16 cellular contexts compared by ENCODE assay signal in genomic region chr12:82695531-82695930, GRCh38. TPM values are rescaled to one million over a fixed set of nuclear protein-coding genes. Genes with fewer than 3 reads are reported as not detected.
DNase-seq lines count a peak whose midpoint lies in the region; ATAC-seq, FAIRE-seq and TF ChIP-seq lines count a peak whose summit lies in the region.
"Had no signal": no experiment of that assay in that cellular context is flagged by ENCODE, and none has a peak within 500 bp of the region (broad histone marks: within the 10 kb centered on the region; RNA-seq: fewer than 3 reads in every experiment).

No MANE protein-coding gene starts in this region.

- H3K9me2 ChIP-seq in GM23248 (ENCODE audit: insufficient read depth) (no peaks in the 10 kb centered on the region), PC-9 (ENCODE audit: insufficient read depth) (no peaks in the 10 kb centered on the region; the same call in 1 of the 2 replicates)

- TF ChIP-seq CTCF in RWPE2 (IDR thresholded peaks at IDR 0.05; ENCODE audit: poor library complexity, severe bottlenecking) (no peak), left lung (IDR thresholded peaks at IDR 0.05) (no peak), sigmoid colon (IDR thresholded peaks at IDR 0.05) (no peak), PC-9 (conservative IDR thresholded peaks at IDR 0.05) (no peak)

- H3K9ac ChIP-seq in GM23248: no peak overlapping the region

- FAIRE-seq in H54 (lab: Jason Lieb, UNC): no peak

- H3K27ac ChIP-seq in GM23248 (no peak overlapping the region), RWPE2 (ENCODE audit: poor library complexity, severe bottlenecking) (peak overlapping the region; percentile 42), left lung (no peak overlapping the region), sigmoid colon (peak overlapping the region in 3 of 4 donors; percentile 1 to 33 (median 2)), PC-9 (no peak overlapping the region)
- H3K27ac ChIP-seq: 22Rv1, HL-60 had no signal

- 94 to 96% methylated on average over 2 of the region's 2 CpGs for WGBS in GM23248 (ENCODE audit: low coverage in 1 of 2, low lambda C conversion rate in 2 of 2, missing lambda C conversion rate in 2 of 2), 2 experiments
- 96% methylated on average over 2 of the region's 2 CpGs for WGBS in sigmoid colon, 2 donors

- no peak for ATAC-seq in RWPE2 (ENCODE audit: low read depth)
- peak; percentile 21 for ATAC-seq in left lung
- no peak for ATAC-seq in GM18861 (IDR thresholded peaks at IDR 0.05; ENCODE audit: unreplicated experiment)
- ATAC-seq: CD8-positive, alpha-beta T cell; GM23338 had no signal

- no TSS peak for BruUV-seq in PC-9 (replicated peaks; lab: Mats Ljungman, UMichigan)

- H3K79me2 ChIP-seq in GM23248 (ENCODE audit: insufficient read depth) (no peaks in the 10 kb centered on the region), PC-9 (ENCODE audit: low read depth) (no peaks in the 10 kb centered on the region)

- H3K4me3 ChIP-seq in GM23248: no peak overlapping the region
- H3K4me3 ChIP-seq in RWPE2 (ENCODE audit: severe bottlenecking): no peak overlapping the region
- H3K4me3 ChIP-seq in left lung: no peak overlapping the region
- no peak overlapping the region for H3K4me3 ChIP-seq in sigmoid colon
- no peak overlapping the region for H3K4me3 ChIP-seq in PC-9
- H3K4me3 ChIP-seq: GM23338 had no signal

- CTCF ChIA-PET in PC-9 (lab: Charles Lee): no interaction called here

- no peak for TF ChIP-seq EP300 in sigmoid colon (IDR thresholded peaks at IDR 0.05)

- H4K20me1 ChIP-seq in GM23248 (ENCODE audit: insufficient read depth): no peaks in the 10 kb centered on the region
- H4K20me1 ChIP-seq in PC-9 (ENCODE audit: insufficient read depth): no peaks in the 10 kb centered on the region

- in situ Hi-C loops in GM23248 (cut with MboI): loop anchor here (25.0 kb wide), 2 partner anchors 1692 to 1792 kb away; no protein-coding TSS in a partner anchor

- H3F3A ChIP-seq in GM23248 (ENCODE audit: insufficient read depth) (peaks cover 19% of the 10 kb centered on the region; the same call in 1 of the 2 replicates), PC-9 (ENCODE audit: insufficient read depth, low read depth) (peaks cover 6% of the 10 kb centered on the region; the same call in 1 of the 2 replicates)

- TF ChIP-seq POLR2A in sigmoid colon (IDR thresholded peaks at IDR 0.05) (no peak), H54 (IDR thresholded peaks at IDR 0.05; ENCODE audit: low read depth, low read length) (no peak)

- DNase-seq in GM23248: peak; percentile 4
- no peak for DNase-seq in RWPE2 (ENCODE audit: low spot score)
- DNase-seq in left lung: no peak
- DNase-seq in sigmoid colon: no peak
- DNase-seq in H54 (ENCODE audit: insufficient read length, low spot score): no peak
- DNase-seq in NK-92 treated with Interleukin-12 subunit alpha and Interleukin-12 subunit beta, amount 100 ng/mL, for 24 hours (lab: John Stamatoyannopoulos, UW): no peak
- DNase-seq in PC-9: no peak
- DNase-seq: CD8-positive, alpha-beta T cell; COR-L47; DND-41; GF-D8; H9 had no signal

- H3K9me3 ChIP-seq in GM23248 (ENCODE audit: low read depth) (no peaks in the 10 kb centered on the region), RWPE2 (ENCODE audit: severe bottlenecking) (no peaks in the 10 kb centered on the region), left lung (no peaks in the 10 kb centered on the region), sigmoid colon (no peaks in the 10 kb centered on the region), PC-9 (ENCODE audit: insufficient read depth, low read depth) (no peaks in the 10 kb centered on the region)

- H2AFZ ChIP-seq in GM23248 (0 out of 2 replicates have a peak overlapping the region, but pooled peaks have one; percentile 6), PC-9 (no peak overlapping the region)
- H2AFZ ChIP-seq: GM23338 had no signal

- H3K27me3 ChIP-seq in GM23248 (replicated peaks; ENCODE audit: insufficient read depth): no peaks in the 10 kb centered on the region
- no peaks in the 10 kb centered on the region for H3K27me3 ChIP-seq in RWPE2 (ENCODE audit: insufficient read depth, poor library complexity, severe bottlenecking)
- no peaks in the 10 kb centered on the region for H3K27me3 ChIP-seq in left lung
- H3K27me3 ChIP-seq in sigmoid colon: no peaks in the 10 kb centered on the region
- H3K27me3 ChIP-seq in PC-9 (ENCODE audit: insufficient read depth, low read depth): no peaks in the 10 kb centered on the region

- intact Hi-C loops in left lung (cut with DNase I) (no loop called here), sigmoid colon (cut with DNase I) (no loop called here), PC-9 (cut with micrococcal nuclease; ENCODE audit: unreplicated experiment) (no loop called here)

- POLR2A ChIA-PET in PC-9 (lab: Charles Lee; ENCODE audit: unreplicated experiment): no interaction called here

- peaks cover 25% of the 10 kb centered on the region for H3K4me1 ChIP-seq in GM23248 (ENCODE audit: insufficient read depth)
- peaks cover 14% of the 10 kb centered on the region for H3K4me1 ChIP-seq in RWPE2 (ENCODE audit: insufficient read depth, poor library complexity, severe bottlenecking)
- peaks cover 0 to 3% of the 10 kb centered on the region in 2 donors for H3K4me1 ChIP-seq in left lung
- H3K4me1 ChIP-seq in sigmoid colon: peaks cover 0 to 73% (median 44%) of the 10 kb centered on the region in 4 donors
- H3K4me1 ChIP-seq in PC-9 (replicated peaks; ENCODE audit: insufficient read depth): peaks cover 8% of the 10 kb centered on the region; the same call in 1 of the 2 replicates

- H3K4me2 ChIP-seq in GM23248 (ENCODE audit: unreplicated experiment) (no peak overlapping the region), PC-9 (no peak overlapping the region)
- H3K4me2 ChIP-seq: GM23338 had no signal

- H3K36me3 ChIP-seq in GM23248 (ENCODE audit: low read depth) (no peaks in the 10 kb centered on the region), RWPE2 (ENCODE audit: low read depth) (no peaks in the 10 kb centered on the region), left lung (peaks cover 0 to 3% of the 10 kb centered on the region in 2 donors), sigmoid colon (peaks cover 0 to 14% (median 0%) of the 10 kb centered on the region in 4 donors), PC-9 (ENCODE audit: low read depth) (no peaks in the 10 kb centered on the region)

RNA-seq across cellular contexts. Expression of gene TMTC2, which starts 8.8 kb away (rescaled TPM):
- 3.5 and 5.6 TPM in 2 replicates for total RNA-seq in GM23248 (2014; rRNA removed; shearing (Covaris generic))
- 0.36 and 0.58 TPM in 2 replicates for polyA plus RNA-seq in GM23248 (2016; fragmentation: Nextera tagmentation; extraction: Ambion mirVana)
- 10 to 100 TPM; 17.2 to 39.0 TPM for total RNA-seq in left lung
- 10 to 100 TPM; 61.2 to 74.4 (median 72.5) TPM for total RNA-seq in sigmoid colon
- 1 to 10 TPM; 1.2 to 6.6 (median 2.4) TPM for polyA plus RNA-seq in sigmoid colon
- total RNA-seq in PC-9 (2021): 8.3 and 8.6 TPM in 2 replicates

Comparison
In these comparisons a context has a peak if more than half of its experiments do, and no peak if none do; other contexts are left out.
1. H3K27ac ChIP-seq: peak in RWPE2 (single experiment) and sigmoid colon (3 of 4); none in GM23248 (single experiment), left lung (0 of 2) and PC-9 (single experiment).